8 cellular contexts compared by ENCODE assay signal in the genomic region with DNA sequence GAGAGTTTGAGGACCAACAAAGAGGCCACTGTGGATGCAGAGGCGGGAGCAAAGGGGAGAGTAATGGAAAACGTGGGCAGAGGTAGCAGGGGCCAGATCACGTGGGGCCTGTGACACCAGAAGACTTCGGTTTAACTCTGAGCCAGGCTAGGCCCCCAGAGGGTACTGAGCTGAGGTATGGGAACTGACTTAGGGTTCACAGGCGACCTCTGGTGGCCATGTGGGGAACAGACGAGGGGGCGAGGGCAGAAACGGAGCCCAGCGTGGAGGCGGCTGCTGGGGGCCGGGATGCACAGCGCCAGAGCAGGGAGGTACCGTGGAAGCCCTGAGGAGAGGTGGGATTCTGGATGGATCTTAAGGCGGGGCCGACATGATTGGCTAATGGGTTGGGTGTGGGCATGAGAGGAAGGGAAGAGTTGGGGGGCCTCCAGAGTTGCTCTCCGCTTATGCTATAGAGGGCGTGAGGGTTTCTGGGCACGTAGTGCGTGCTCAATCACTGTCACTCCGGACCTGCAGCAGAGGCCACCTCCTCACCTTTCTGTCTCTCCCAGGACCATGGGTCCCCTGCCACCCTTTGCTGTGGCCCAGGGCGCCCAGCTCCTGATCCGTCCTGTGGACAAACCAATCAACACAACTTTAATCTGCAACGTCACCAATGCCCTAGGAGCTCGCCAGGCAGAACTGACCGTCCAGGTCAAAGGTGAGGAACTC. TPM values are rescaled to one million over a fixed set of nuclear protein-coding genes. Genes with fewer than 3 reads are reported as not detected.
DNase-seq lines count a peak whose midpoint lies in the region; ATAC-seq, FAIRE-seq and TF ChIP-seq lines count a peak whose summit lies in the region.

No MANE protein-coding gene starts in this region.

- no peaks in the 10 kb centered on the region for H3K9me3 ChIP-seq in SK-N-SH
- H3K9me3 ChIP-seq in heart right ventricle: no peaks in the 10 kb centered on the region
- H3K9me3 ChIP-seq in small intestine (ENCODE audit: control insufficient read depth, low read depth): no peaks in the 10 kb centered on the region

- peak; percentile 55 to 76 for ATAC-seq in activated naive CD4-positive, alpha-beta T cell treated with anti-CD3 and anti-CD28 coated beads, Interleukin-2, amount 50 U/mL, for 72 hours
- peak; percentile 55 to 82 (median 70) for ATAC-seq in heart right ventricle

- FAIRE-seq in small intestine (lab: Jason Lieb, UNC): no peak

- H3K79me2 ChIP-seq in SK-N-SH (ENCODE audit: insufficient read depth): peaks cover 11% of the 10 kb centered on the region; the same call in 1 of the 2 replicates

- H3K4me1 ChIP-seq in SK-N-SH (ENCODE audit: control insufficient read depth in 1 of 2, insufficient read depth in 2 of 2, low read depth in 1 of 2, low read length in 1 of 2): no peaks in the 10 kb centered on the region
- peaks cover 0 to 21% (median 7%) of the 10 kb centered on the region in 9 donors for H3K4me1 ChIP-seq in heart right ventricle
- no peaks in the 10 kb centered on the region for H3K4me1 ChIP-seq in small intestine (ENCODE audit: control insufficient read depth in 2 of 2, insufficient read depth in 1 of 2, low read depth in 1 of 2, low read length in 1 of 2)

- TF ChIP-seq CTCF in SK-N-SH (IDR thresholded peaks at IDR 0.05) (peak; percentile 88), heart right ventricle (IDR thresholded peaks at IDR 0.05) (peak; percentile 88 to 98 (median 93))

- no peak for TF ChIP-seq EP300 in SK-N-SH (IDR thresholded peaks at IDR 0.05; ENCODE audit: borderline replicate concordance in 1 of 2, low read depth in 1 of 2, low read length in 1 of 2)

- H3K27ac ChIP-seq in SK-N-SH (ENCODE audit: low read depth in 2 of 2, low read length in 1 of 2) (no peak overlapping the region), heart right ventricle (peak overlapping the region in 1 of 10 donors; percentile 4), small intestine (ENCODE audit: low read depth in 1 of 2, low read length in 1 of 2) (no peak overlapping the region)

- peaks cover 27% of the 10 kb centered on the region for H3F3A ChIP-seq in SK-N-SH (replicated peaks; ENCODE audit: insufficient read depth)

- H3K36me3 ChIP-seq in SK-N-SH (replicated peaks in 1 of 2; ENCODE audit: control insufficient read depth in 1 of 2, insufficient read depth in 2 of 2, low read length in 1 of 2) (peaks cover 55 to 61% of the 10 kb centered on the region in 2 experiments), heart right ventricle (peaks cover 0 to 95% (median 42%) of the 10 kb centered on the region in 9 donors), small intestine (ENCODE audit: control insufficient read depth in 2 of 2, insufficient read depth in 2 of 2, low read length in 2 of 2) (peaks cover 8 to 13% of the 10 kb centered on the region in 2 donors)

- H3K36me3 Mint-ChIP-seq in activated naive CD4-positive, alpha-beta T cell treated with anti-CD3 and anti-CD28 coated beads, Interleukin-2, amount 50 U/mL, for 72 hours: peaks cover 0 to 5% of the 10 kb centered on the region in 2 donors

- CTCF ChIA-PET in SK-N-SH (lab: Yijun Ruan, JAX): interaction anchor here (0.6 to 12.3 kb wide), 38 partner anchors 9 to 442 kb away, joined by 3 to 148 read pairs (median 4); partner anchors contain the start of genes CEACAM20 and PVR

- peak; percentile 68 for TF ChIP-seq RAD21 in SK-N-SH (IDR thresholded peaks at IDR 0.05; ENCODE audit: low read length)

- no peak overlapping the region for H3K4me2 ChIP-seq in SK-N-SH

- no peaks in the 10 kb centered on the region for H3K9me3 Mint-ChIP-seq in activated naive CD4-positive, alpha-beta T cell treated with anti-CD3 and anti-CD28 coated beads, Interleukin-2, amount 50 U/mL, for 72 hours

- no peak overlapping the region; a peak in 1 of 4 replicates for H3K4me3 ChIP-seq in SK-N-SH (ENCODE audit: low read depth in 2 of 2, low read length in 1 of 2)
- H3K4me3 ChIP-seq in heart right ventricle: no peak overlapping the region
- H3K4me3 ChIP-seq in small intestine (ENCODE audit: low read depth in 1 of 2, low read length in 2 of 2): no peak overlapping the region

- H4K20me1 ChIP-seq in SK-N-SH (ENCODE audit: insufficient read depth): no peaks in the 10 kb centered on the region; the same call in 1 of the 2 replicates

- H3K9me2 ChIP-seq in SK-N-SH: no peaks in the 10 kb centered on the region

- peak overlapping the region in 1 of 2 donors; percentile 16 for H3K27ac Mint-ChIP-seq in activated naive CD4-positive, alpha-beta T cell treated with anti-CD3 and anti-CD28 coated beads, Interleukin-2, amount 50 U/mL, for 72 hours

- H3K9ac ChIP-seq in SK-N-SH: no peak overlapping the region

- peak; percentile 25 for DNase-seq in COR-L47 (lab: John Stamatoyannopoulos, UW)
- DNase-seq in HPDE6-E6E7 (ENCODE audit: extremely low spot score): peak; percentile 49
- peak; percentile 86 for DNase-seq in SK-N-SH
- DNase-seq in activated naive CD4-positive, alpha-beta T cell treated with anti-CD3 and anti-CD28 coated beads, Interleukin-2, amount 50 U/mL, for 72 hours (ENCODE audit: low spot score in 2 of 2): peak; percentile 64 to 81
- peak; percentile 71 to 74 for DNase-seq in heart right ventricle
- peak; percentile 48 for DNase-seq in small intestine
- DNase-seq in GF-D8 (lab: John Stamatoyannopoulos, UW): no peak
- DNase-seq in NCI-H1092 treated with DMSO at 0.1 percent for 48 hours (lab: John Stamatoyannopoulos, UW): no peak

- H3K27me3 ChIP-seq in SK-N-SH (ENCODE audit: insufficient read depth) (no peaks in the 10 kb centered on the region), heart right ventricle (no peaks in the 10 kb centered on the region), small intestine (ENCODE audit: control insufficient read depth in 2 of 2, insufficient read depth in 2 of 2, low read length in 2 of 2) (no peaks in the 10 kb centered on the region)

- POLR2A ChIA-PET in SK-N-SH (lab: Yijun Ruan, JAX): interaction anchor here (1.0 to 1.5 kb wide), 2 partner anchors 9 to 87 kb away, joined by 3 read pairs; no protein-coding TSS in a partner anchor

- WGBS in SK-N-SH (ENCODE audit: low lambda C conversion rate): 58% methylated on average over 25 of the region's 25 CpGs
- WGBS in heart right ventricle, 2 donors: 40% methylated on average over 25 of the region's 25 CpGs
- WGBS in small intestine, 3 donors: 43 to 50% (median 46%) methylated on average over 22 to 25 of the region's 25 CpGs

- H2AFZ ChIP-seq in SK-N-SH (ENCODE audit: low read depth): no peak overlapping the region

- intact Hi-C loops in heart right ventricle (cut with DNase I): loop anchor here in 9 of 10 donors (1.0 to 5.0 kb wide), 8 partner anchors 70 to 89 kb away; no protein-coding TSS in a partner anchor

RNA-seq across cellular contexts. Expression of gene PVR, which starts 13.7 kb away (rescaled TPM):
- polyA plus RNA-seq in SK-N-SH (2012; rRNA removed): 90.2 and 90.8 TPM in 2 replicates
- 51.9 and 73.3 TPM in 2 replicates for polyA plus RNA-seq in SK-N-SH (2012; cell fraction: cytosol; rRNA removed)
- 65.6 and 91.5 TPM in 2 replicates for polyA plus RNA-seq in SK-N-SH (2012; cell fraction: nucleus; rRNA removed)
- 10 to 100 TPM; 18.2 to 23.4 TPM for total RNA-seq in activated naive CD4-positive, alpha-beta T cell treated with anti-CD3 and anti-CD28 coated beads, Interleukin-2, amount 50 U/mL, for 72 hours
- 100 to 1,000 TPM in 1 of 10 donors, 10 to 100 TPM in 9; 38.3 to 108 (median 41.8) TPM for total RNA-seq in heart right ventricle
- polyA plus RNA-seq in heart right ventricle: 10 to 100 TPM; 47.3 to 74.8 TPM
- polyA plus RNA-seq in small intestine: 10 to 100 TPM; 19.9 to 26.0 (median 22.2) TPM

RNA-seq across cellular contexts. Expression of gene CEACAM19, which starts 13.9 kb away (rescaled TPM):
- polyA plus RNA-seq in SK-N-SH (2012; rRNA removed) (1.4 and 2.0 TPM in 2 replicates), heart right ventricle (10 to 100 TPM in 1 of 2 donors, 1 to 10 TPM in 1; 5.2 to 36.8 TPM), small intestine (10 to 100 TPM in 2 of 3 donors, 1 to 10 TPM in 1; 4.3 to 25.7 (median 17.4) TPM)
- 0.35 and 0.49 TPM in 2 replicates for polyA plus RNA-seq in SK-N-SH (2012; cell fraction: cytosol; rRNA removed)
- polyA plus RNA-seq in SK-N-SH (2012; cell fraction: nucleus; rRNA removed): 11.3 and 11.7 TPM in 2 replicates
- total RNA-seq in activated naive CD4-positive, alpha-beta T cell treated with anti-CD3 and anti-CD28 coated beads, Interleukin-2, amount 50 U/mL, for 72 hours: 1 to 10 TPM; 2.2 to 2.5 TPM
- total RNA-seq in heart right ventricle: 10 to 100 TPM in 1 of 10 donors, 1 to 10 TPM in 9; 3.3 to 10.7 (median 5.1) TPM

RNA-seq across cellular contexts. Expression of gene CEACAM16, which starts 41.6 kb away (rescaled TPM):
- not detected in 2 replicates for polyA plus RNA-seq in SK-N-SH (2012; rRNA removed)
- polyA plus RNA-seq in SK-N-SH (2012; cell fraction: cytosol; rRNA removed): not detected in 2 replicates
- polyA plus RNA-seq in SK-N-SH (2012; cell fraction: nucleus; rRNA removed): 0.04 TPM in 1 of 2 replicates, not detected in the other
- total RNA-seq in activated naive CD4-positive, alpha-beta T cell treated with anti-CD3 and anti-CD28 coated beads, Interleukin-2, amount 50 U/mL, for 72 hours: not detected
- not detected for total RNA-seq in heart right ventricle
- polyA plus RNA-seq in heart right ventricle: not detected
- not detected for polyA plus RNA-seq in small intestine

RNA-seq across cellular contexts. Expression of gene IGSF23, which starts 44.0 kb away (rescaled TPM):
- 0.08 and 0.10 TPM in 2 replicates for polyA plus RNA-seq in SK-N-SH (2012; rRNA removed)
- polyA plus RNA-seq in SK-N-SH (2012; cell fraction: cytosol; rRNA removed): 0.08 TPM in 2 replicates
- polyA plus RNA-seq in SK-N-SH (2012; cell fraction: nucleus; rRNA removed): 0.05 TPM in 1 of 2 replicates, not detected in the other
- not detected for total RNA-seq in activated naive CD4-positive, alpha-beta T cell treated with anti-CD3 and anti-CD28 coated beads, Interleukin-2, amount 50 U/mL, for 72 hours
- not detected for total RNA-seq in heart right ventricle
- under 1 TPM in 1 of 2 donors, not detected in 1; 0.86 TPM for polyA plus RNA-seq in heart right ventricle
- polyA plus RNA-seq in small intestine: 10 to 100 TPM in 2 of 3 donors, 1 to 10 TPM in 1; 5.8 to 54.3 (median 23.8) TPM

Comparison
In these comparisons a context has a peak if more than half of its experiments do, and no peak if none do; other contexts are left out.
1. DNase-seq: peak in COR-L47 (single experiment), HPDE6-E6E7 (single experiment), SK-N-SH (single experiment), activated naive CD4-positive, alpha-beta T cell treated with anti-CD3 and anti-CD28 coated beads, Interleukin-2, amount 50 U/mL, for 72 hours (2 of 2), heart right ventricle (2 of 2) and small intestine (single experiment); none in GF-D8 (single experiment) and NCI-H1092 treated with DMSO at 0.1 percent for 48 hours (single experiment).